Comparison of ENCODE assay signal across 8 cellular contexts in genomic region chr10:37991655-37992054, GRCh38.
"Had no signal": no experiment of that assay in that cellular context is flagged by ENCODE, and none has a peak within 500 bp of the region (broad histone marks: within the 10 kb centered on the region; RNA-seq: fewer than 3 reads in every experiment).

No MANE protein-coding gene starts in this region.

- DNase-seq: GDM1, GF-D8 had no signal

- FAIRE-seq: G401.6, GM12878, GM12891, GM12892, GM18507, GM19239 had no signal

- H3K4me3 ChIP-seq: GM12878 had no signal
